18 cellular contexts compared by ENCODE assay signal in the genomic region with DNA sequence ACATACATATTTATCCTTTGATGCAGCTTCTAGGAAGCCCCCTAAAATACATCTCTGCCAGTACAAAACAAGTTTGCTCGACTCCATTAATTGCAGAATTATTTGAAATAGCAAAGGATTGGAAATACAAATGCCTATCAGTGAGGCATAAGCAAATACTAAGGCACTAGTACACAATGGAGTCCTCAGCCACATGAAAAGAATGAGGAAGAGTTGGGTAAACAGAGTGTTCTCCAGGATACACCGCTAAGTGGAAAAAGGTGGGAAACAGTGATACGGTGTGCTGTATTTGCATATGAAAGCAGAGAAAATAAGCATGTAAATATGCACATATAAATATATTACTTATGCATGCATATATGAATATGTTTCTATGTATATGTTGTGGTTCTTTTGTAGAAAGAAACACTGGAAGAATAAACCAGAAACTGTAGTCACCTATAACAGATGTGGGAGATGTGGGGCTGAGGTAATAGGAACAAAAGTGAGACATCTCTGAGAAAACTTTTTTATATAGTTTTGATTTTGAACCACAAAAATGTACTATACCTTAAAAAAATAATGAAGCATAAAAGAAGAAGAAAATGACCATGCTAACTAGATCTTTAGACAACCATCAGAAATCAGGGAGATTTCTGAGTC.
"Had no signal": no experiment of that assay in that cellular context is flagged by ENCODE, and none has a peak within 500 bp of the region (broad histone marks: within the 10 kb centered on the region; RNA-seq: fewer than 3 reads in every experiment).

No MANE protein-coding gene starts in this region.

- H3K4me3 Mint-ChIP-seq: activated naive CD8-positive, alpha-beta T cell treated with anti-CD3 and anti-CD28 coated beads, Interleukin-2, amount 50 U/mL, for 24 hours; activated T-helper 17 cell treated with anti-CD3 and anti-CD28 coated beads, Interleukin-2, amount 50 U/mL, for 72 hours; immature natural killer cell; memory B cell; stimulated activated effector memory CD8-positive, alpha-beta T cell treated with anti-CD3 and anti-CD28 coated beads, Interleukin-12 subunit alpha, Interleukin-12 subunit beta, amount 100 ng/mL, for 72 hours had no signal

- H3K27ac ChIP-seq: ascending aorta, coronary artery, esophagus squamous epithelium, sigmoid colon, thoracic aorta, upper lobe of left lung, WERI-Rb-1 had no signal

- DNase-seq: activated CD4-positive, alpha-beta T cell treated with anti-CD3 and anti-CD28 coated beads, Interleukin-2, amount 50 U/mL, for 48 hours; activated naive CD4-positive, alpha-beta T cell treated with Interleukin-2 at 50 U/mL for 16 hours; activated naive CD8-positive, alpha-beta T cell treated with anti-CD3 and anti-CD28 coated beads, Interleukin-2, amount 50 U/mL, for 24 hours; activated T-cell treated with anti-CD3 and anti-CD28 coated beads for 4 hours; esophagus squamous epithelium; immature natural killer cell; occipital lobe; posterior cingulate gyrus; sigmoid colon; stimulated activated CD4-positive, alpha-beta T cell treated with anti-CD3 and anti-CD28 coated beads, Interleukin-4, amount 100 ng/mL, for 24 hours; upper lobe of left lung; WERI-Rb-1 had no signal

- H3K27me3 ChIP-seq: ascending aorta, esophagus squamous epithelium, sigmoid colon, upper lobe of left lung had no signal

- H3K36me3 ChIP-seq: ascending aorta, esophagus squamous epithelium, sigmoid colon, thoracic aorta, upper lobe of left lung, WERI-Rb-1 had no signal

- H3K9me3 Mint-ChIP-seq: activated naive CD8-positive, alpha-beta T cell treated with anti-CD3 and anti-CD28 coated beads, Interleukin-2, amount 50 U/mL, for 24 hours; activated T-helper 17 cell treated with anti-CD3 and anti-CD28 coated beads, Interleukin-2, amount 50 U/mL, for 72 hours; memory B cell; stimulated activated effector memory CD8-positive, alpha-beta T cell treated with anti-CD3 and anti-CD28 coated beads, Interleukin-12 subunit alpha, Interleukin-12 subunit beta, amount 100 ng/mL, for 72 hours had no signal

- ATAC-seq: activated naive CD8-positive, alpha-beta T cell treated with anti-CD3 and anti-CD28 coated beads, Interleukin-2, amount 50 U/mL, for 24 hours; activated T-helper 17 cell treated with anti-CD3 and anti-CD28 coated beads, Interleukin-2, amount 50 U/mL, for 72 hours; stimulated activated effector memory CD8-positive, alpha-beta T cell treated with anti-CD3 and anti-CD28 coated beads, Interleukin-12 subunit alpha, Interleukin-12 subunit beta, amount 100 ng/mL, for 72 hours had no signal

- H3K4me1 ChIP-seq: ascending aorta, sigmoid colon had no signal

- H3K9me3 ChIP-seq: ascending aorta, esophagus squamous epithelium, sigmoid colon, thoracic aorta, upper lobe of left lung had no signal

- H3K4me3 ChIP-seq: ascending aorta, coronary artery, esophagus squamous epithelium, sigmoid colon, thoracic aorta, upper lobe of left lung had no signal

- H3K36me3 Mint-ChIP-seq: memory B cell; stimulated activated effector memory CD8-positive, alpha-beta T cell treated with anti-CD3 and anti-CD28 coated beads, Interleukin-12 subunit alpha, Interleukin-12 subunit beta, amount 100 ng/mL, for 72 hours had no signal

- H3K4me1 Mint-ChIP-seq: activated T-helper 17 cell treated with anti-CD3 and anti-CD28 coated beads, Interleukin-2, amount 50 U/mL, for 72 hours; immature natural killer cell had no signal

- H3K27ac Mint-ChIP-seq: activated naive CD8-positive, alpha-beta T cell treated with anti-CD3 and anti-CD28 coated beads, Interleukin-2, amount 50 U/mL, for 24 hours; activated T-helper 17 cell treated with anti-CD3 and anti-CD28 coated beads, Interleukin-2, amount 50 U/mL, for 72 hours; immature natural killer cell; memory B cell; stimulated activated effector memory CD8-positive, alpha-beta T cell treated with anti-CD3 and anti-CD28 coated beads, Interleukin-12 subunit alpha, Interleukin-12 subunit beta, amount 100 ng/mL, for 72 hours had no signal
